10 cellular contexts compared by ENCODE assay signal in the genomic region with DNA sequence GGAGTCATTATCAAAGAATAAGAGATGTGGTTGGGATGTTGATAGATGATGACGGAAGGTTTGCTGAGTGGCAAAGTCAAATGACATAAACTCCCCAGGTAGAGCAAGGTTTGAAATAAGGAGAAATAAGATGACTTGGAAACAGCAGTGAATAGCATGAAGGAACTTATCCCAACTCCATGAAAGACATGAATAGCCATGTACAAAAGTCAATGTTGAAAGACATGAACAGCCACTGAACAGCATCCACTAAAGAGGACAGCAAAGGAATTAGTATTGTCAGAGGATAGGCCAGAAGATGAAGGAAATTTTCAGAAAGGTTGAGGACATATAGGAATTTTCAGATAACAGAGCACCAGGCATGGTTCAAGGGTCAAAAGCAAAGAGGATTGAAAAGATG.
ATAC-seq and TF ChIP-seq lines count a peak whose summit lies in the region.
"Had no signal": no experiment of that assay in that cellular context is flagged by ENCODE, and none has a peak within 500 bp of the region (broad histone marks: within the 10 kb centered on the region; RNA-seq: fewer than 3 reads in every experiment).

No MANE protein-coding gene starts in this region.

- H3K4me3 ChIP-seq in HEK293 (ENCODE audit: low read depth, low read length), result no peak overlapping the region
- H3K4me3 ChIP-seq: A549; BLaER1; BLaER1 treated with 17β-estradiol and CSF1 and Interleukin-3, amounts not matched to agents 10 nM and 100 nM had no signal

- no peak overlapping the region for H3K27ac ChIP-seq in HEK293 (ENCODE audit: extremely low read depth, low read depth, low read length)
- H3K27ac ChIP-seq: 22Rv1; A549; BLaER1; BLaER1 treated with 17β-estradiol and CSF1 and Interleukin-3, amounts not matched to agents 10 nM and 100 nM; C4-2B had no signal

- no peaks in the 10 kb centered on the region for H3K9me3 ChIP-seq in HEK293 (ENCODE audit: control insufficient read depth, insufficient read depth, low read depth, low read length)
- H3K9me3 ChIP-seq: A549; BE2C; BLaER1; BLaER1 treated with 17β-estradiol and CSF1 and Interleukin-3, amounts not matched to agents 10 nM and 100 nM; Caco-2 had no signal

- no peak for ATAC-seq in HG03045 (IDR thresholded peaks at IDR 0.05; ENCODE audit: unreplicated experiment)
- ATAC-seq: A549; CD8-positive, alpha-beta T cell had no signal

- H3K36me3 ChIP-seq in HEK293 (ENCODE audit: control insufficient read depth in 2 of 2, insufficient read depth in 1 of 2, low read length in 2 of 2), result no peaks in the 10 kb centered on the region
- H3K36me3 ChIP-seq: BE2C; BLaER1; BLaER1 treated with 17β-estradiol and CSF1 and Interleukin-3, amounts not matched to agents 10 nM and 100 nM had no signal

- CTCF ChIA-PET in HEK293 (lab: Yijun Ruan, JAX), result no interaction called here

- no peaks in the 10 kb centered on the region for H3K4me1 ChIP-seq in HEK293 (ENCODE audit: control insufficient read depth, insufficient read depth, low read length)
- H3K4me1 ChIP-seq: A549; BE2C; BLaER1; BLaER1 treated with 17β-estradiol and CSF1 and Interleukin-3, amounts not matched to agents 10 nM and 100 nM; Caco-2 had no signal

- POLR2A ChIA-PET in HEK293 (lab: Yijun Ruan, JAX), result no interaction called here

- no peak for TF ChIP-seq CTCF in HEK293 (tag by site-specific recombination; IDR thresholded peaks at IDR 0.05)

TF ChIP-seq in HEK293, 187 proteins besides CTCF, POLR2A, EP300 and RAD21:
- TF ChIP-seq ZNF426 (tag by site-specific recombination; IDR thresholded peaks at IDR 0.05) (no peak), ZNF555 (tag by site-specific recombination; conservative IDR thresholded peaks at IDR 0.05) (no peak), ZSCAN4 (tag by site-specific recombination; IDR thresholded peaks at IDR 0.05) (no peak), ELK4 (IDR thresholded peaks at IDR 0.05; ENCODE audit: borderline replicate concordance, low read depth, low read length) (no peak), ZNF558 (tag by site-specific recombination; IDR thresholded peaks at IDR 0.05) (peak; percentile 97)
